8 cellular contexts compared by ENCODE assay signal in genomic region chr9:129035838-129036237, GRCh38. TPM values are rescaled to one million over a fixed set of nuclear protein-coding genes. Genes with fewer than 3 reads are reported as not detected.
DNase-seq lines count a peak whose midpoint lies in the region; ATAC-seq and TF ChIP-seq lines count a peak whose summit lies in the region.
"Not testable (repeated sequence)": the region's sequence is repeated elsewhere in the genome, so short reads cannot be mapped to it uniquely, and the experiment has no call there.

No MANE protein-coding gene starts in this region.

- H3K36me3 Mint-ChIP-seq in activated CD4-positive, alpha-beta T cell treated with anti-CD3 and anti-CD28 coated beads, Interleukin-2, amount 10 ng/mL, durations not matched to agents 7 days and 5 days (ENCODE audit: low read depth): not testable (repeated sequence)

- not testable (repeated sequence) for H3K9me3 ChIP-seq in Karpas-422 (ENCODE audit: low read length); heart left ventricle; muscle layer of colon (ENCODE audit: low read length); spleen

- POLR2A ChIA-PET in activated CD4-positive, alpha-beta T cell treated with anti-CD3 and anti-CD28 coated beads, Interleukin-2, amount 10 ng/mL, durations not matched to agents 7 days and 5 days (lab: Charles Lee): not testable (repeated sequence)

- TF ChIP-seq POLR2A in heart left ventricle (IDR thresholded peaks at IDR 0.05); spleen (IDR thresholded peaks at IDR 0.05): not testable (repeated sequence)

- peaks cover 36% of the 10 kb centered on the region for H3K79me2 ChIP-seq in Karpas-422 (ENCODE audit: low read length)

- CTCF ChIA-PET in activated CD4-positive, alpha-beta T cell treated with anti-CD3 and anti-CD28 coated beads, Interleukin-2, amount 10 ng/mL, durations not matched to agents 7 days and 5 days (lab: Charles Lee): interaction anchor here (0.6 to 1.3 kb wide), 3 partner anchors 11 to 34 kb away, joined by 3 to 4 read pairs (median 3); no protein-coding TSS in a partner anchor

- H3K36me3 ChIP-seq in Karpas-422 (ENCODE audit: insufficient read depth, low read length); heart left ventricle; muscle layer of colon (ENCODE audit: insufficient read depth, low read length): not testable (repeated sequence)
- peaks cover 0 to 12% (median 2%) of the 10 kb centered on the region in 6 donors for H3K36me3 ChIP-seq in spleen

- H3K4me1 ChIP-seq in Karpas-422 (ENCODE audit: low read length): peaks cover 18% of the 10 kb centered on the region
- H3K4me1 ChIP-seq in heart left ventricle: peaks cover 7 to 42% (median 21%) of the 10 kb centered on the region in 12 donors
- peaks cover 13% of the 10 kb centered on the region for H3K4me1 ChIP-seq in muscle layer of colon (ENCODE audit: insufficient read depth, low read length)
- H3K4me1 ChIP-seq in spleen: peaks cover 18 to 47% (median 29%) of the 10 kb centered on the region in 6 donors

- intact Hi-C loops in heart left ventricle (cut with DNase I): loop anchor here in 1 of 10 donors (1.0 kb wide), 1 partner anchor 8 kb away; the partner anchor contains the start of gene SH3GLB2
- intact Hi-C loops in spleen (cut with DNase I; ENCODE audit: low total_unique reads): not testable (repeated sequence)

- peak overlapping the region; percentile 75 for H3K9ac ChIP-seq in Karpas-422 (ENCODE audit: low read length)
- peak overlapping the region; percentile 64 for H3K9ac ChIP-seq in muscle layer of colon (ENCODE audit: low read length)

- not testable (repeated sequence) for H3K27me3 Mint-ChIP-seq in activated CD4-positive, alpha-beta T cell treated with anti-CD3 and anti-CD28 coated beads, Interleukin-2, amount 10 ng/mL, durations not matched to agents 7 days and 5 days

- H4K20me1 ChIP-seq in Karpas-422 (ENCODE audit: insufficient read depth, low read depth, low read length): peaks cover 14% of the 10 kb centered on the region; the same call in 1 of the 2 replicates

- not testable (repeated sequence) for TF ChIP-seq CTCF in heart left ventricle (IDR thresholded peaks at IDR 0.05); spleen (IDR thresholded peaks at IDR 0.05 in 8 of 11, conservative IDR thresholded peaks at IDR 0.05 in 3 of 11)

- DNase-seq in AG08395 (ENCODE audit: low spot score): peak; percentile 30
- DNase-seq in Karpas-422; activated CD4-positive, alpha-beta T cell treated with anti-CD3 and anti-CD28 coated beads, Interleukin-2, amount 10 ng/mL, durations not matched to agents 7 days and 5 days; heart left ventricle: not testable (repeated sequence)
- peak in 1 of 61 donors; percentile 50 for DNase-seq in caudate nucleus (lab: John Stamatoyannopoulos, UW)
- DNase-seq in spleen: peak; percentile 82

- H3K9me2 ChIP-seq in Karpas-422 (replicated peaks; ENCODE audit: insufficient read depth, low read length): not testable (repeated sequence)

- not testable (repeated sequence) for H3K27ac ChIP-seq in Karpas-422 (ENCODE audit: low read length)
- H3K27ac ChIP-seq in caudate nucleus (ENCODE audit: low read depth, low read length) (peak overlapping the region; percentile 90), heart left ventricle (peak overlapping the region; percentile 15 to 91 (median 74)), muscle layer of colon (ENCODE audit: low read depth, low read length) (peak overlapping the region; percentile 64), spleen (peak overlapping the region; percentile 46 to 91 (median 76))

- ATAC-seq in GM21723 (IDR thresholded peaks at IDR 0.05; ENCODE audit: unreplicated experiment): peak; percentile 7
- peak; percentile 4 to 15 (median 9) for ATAC-seq in heart left ventricle

- H3K4me2 ChIP-seq in Karpas-422 (ENCODE audit: low read depth, low read length, poor library complexity, severe bottlenecking): peak overlapping the region; percentile 92

- H2AFZ ChIP-seq in Karpas-422 (ENCODE audit: low read length): peak overlapping the region; percentile 99

- peaks cover 34% of the 10 kb centered on the region for H3K4me1 Mint-ChIP-seq in activated CD4-positive, alpha-beta T cell treated with anti-CD3 and anti-CD28 coated beads, Interleukin-2, amount 10 ng/mL, durations not matched to agents 7 days and 5 days

- 44 to 55% (median 51%) methylated on average over 13 of the region's 13 CpGs for WGBS in heart left ventricle, 4 donors
- WGBS in spleen, 5 donors: 62 to 71% (median 65%) methylated on average over 13 of the region's 13 CpGs

- peak overlapping the region; percentile 70 for H3K4me3 ChIP-seq in Karpas-422 (ENCODE audit: low read length)
- peak overlapping the region in 10 of 12 donors; percentile 55 to 98 (median 90) for H3K4me3 ChIP-seq in heart left ventricle
- H3K4me3 ChIP-seq in muscle layer of colon (ENCODE audit: low read depth in 1 of 2, low read length in 2 of 2): peak overlapping the region; percentile 63 to 76
- H3K4me3 ChIP-seq in spleen: peak overlapping the region in 7 of 8 donors; percentile 77 to 98 (median 94)

- H3K27me3 ChIP-seq in Karpas-422 (ENCODE audit: low read length); heart left ventricle; muscle layer of colon (ENCODE audit: control insufficient read depth in 1 of 2, insufficient read depth in 2 of 2, low read length in 2 of 2); spleen (replicated peaks in 1 of 7): not testable (repeated sequence)

- H3K27ac Mint-ChIP-seq in activated CD4-positive, alpha-beta T cell treated with anti-CD3 and anti-CD28 coated beads, Interleukin-2, amount 10 ng/mL, durations not matched to agents 7 days and 5 days: peak overlapping the region; percentile 89

- not testable (repeated sequence) for H3K9me3 Mint-ChIP-seq in activated CD4-positive, alpha-beta T cell treated with anti-CD3 and anti-CD28 coated beads, Interleukin-2, amount 10 ng/mL, durations not matched to agents 7 days and 5 days

- H3K4me3 Mint-ChIP-seq in activated CD4-positive, alpha-beta T cell treated with anti-CD3 and anti-CD28 coated beads, Interleukin-2, amount 10 ng/mL, durations not matched to agents 7 days and 5 days: peak overlapping the region; percentile 98

RNA-seq across cellular contexts. Expression of gene MIGA2, which starts 0.6 kb away (rescaled TPM):
- total RNA-seq in Karpas-422 (2014; rRNA removed; shearing (Covaris generic); ENCODE audit: low replicate concordance): 10.2 and 26.4 TPM in 2 replicates
- total RNA-seq in activated CD4-positive, alpha-beta T cell treated with anti-CD3 and anti-CD28 coated beads, Interleukin-2, amount 10 ng/mL, durations not matched to agents 7 days and 5 days: 10 to 100 TPM; 33.8 to 43.1 TPM
- total RNA-seq in heart left ventricle: 10 to 100 TPM; 29.2 to 49.5 (median 31.6) TPM
- polyA plus RNA-seq in heart left ventricle: 10 to 100 TPM; 27.7 to 61.3 TPM
- 10 to 100 TPM; 22.7 to 47.1 (median 34.4) TPM for total RNA-seq in spleen
- polyA plus RNA-seq in spleen: 10 to 100 TPM; 20.2 to 34.5 (median 30.3) TPM

RNA-seq across cellular contexts. Expression of gene SH3GLB2, which starts 7.7 kb away (rescaled TPM):
- 42.1 and 76.3 TPM in 2 replicates for total RNA-seq in Karpas-422 (2014; rRNA removed; shearing (Covaris generic); ENCODE audit: low replicate concordance)
- 100 to 1,000 TPM; 111 to 124 TPM for total RNA-seq in activated CD4-positive, alpha-beta T cell treated with anti-CD3 and anti-CD28 coated beads, Interleukin-2, amount 10 ng/mL, durations not matched to agents 7 days and 5 days
- total RNA-seq in heart left ventricle (10 to 100 TPM; 27.3 to 42.7 (median 36.5) TPM), spleen (10 to 100 TPM; 69.1 to 87.3 (median 75.9) TPM)
- polyA plus RNA-seq in heart left ventricle (10 to 100 TPM; 29.5 to 33.6 TPM), spleen (100 to 1,000 TPM in 1 of 3 donors, 10 to 100 TPM in 2; 53.3 to 109 (median 77.8) TPM)

RNA-seq across cellular contexts. Expression of gene DOLPP1, which starts 45.1 kb away (rescaled TPM):
- 6.7 and 9.1 TPM in 2 replicates for total RNA-seq in Karpas-422 (2014; rRNA removed; shearing (Covaris generic); ENCODE audit: low replicate concordance)
- total RNA-seq in activated CD4-positive, alpha-beta T cell treated with anti-CD3 and anti-CD28 coated beads, Interleukin-2, amount 10 ng/mL, durations not matched to agents 7 days and 5 days: 10 to 100 TPM; 19.5 to 19.6 TPM
- total RNA-seq in heart left ventricle (10 to 100 TPM in 1 of 9 donors, 1 to 10 TPM in 8; 3.2 to 10.3 (median 5.8) TPM), spleen (10 to 100 TPM in 2 of 7 donors, 1 to 10 TPM in 5; 6.0 to 10.1 (median 9.0) TPM)
- polyA plus RNA-seq in heart left ventricle (10 to 100 TPM in 1 of 2 donors, 1 to 10 TPM in 1; 3.0 to 11.5 TPM), spleen (1 to 10 TPM; 4.8 to 8.0 (median 5.1) TPM)
